ENCODE assay signal across 14 cellular contexts in genomic region chr10:20181408-20181807, GRCh38.
DNase-seq lines count a peak whose midpoint lies in the region; ATAC-seq, FAIRE-seq and TF ChIP-seq lines count a peak whose summit lies in the region.
"Had no signal": no experiment of that assay in that cellular context is flagged by ENCODE, and none has a peak within 500 bp of the region (broad histone marks: within the 10 kb centered on the region; RNA-seq: fewer than 3 reads in every experiment).

No MANE protein-coding gene starts in this region.

- H3K4me2 ChIP-seq in GM23338 (no peak overlapping the region), GM12878 (ENCODE audit: control insufficient read depth, insufficient read depth) (no peak overlapping the region), mesendoderm (ENCODE audit: low read length) (no peak overlapping the region)

- WGBS in GM12878 (ENCODE audit: insufficient coverage, insufficient replicate concordance, low lambda C conversion rate, missing lambda C conversion rate): 2% methylated on average over 4 of the region's 4 CpGs
- WGBS in mesendoderm (ENCODE audit: extremely low coverage, insufficient coverage, low lambda C conversion rate): no CpG with 5 or more reads among the region's 4 CpGs

- FAIRE-seq in GM12878 (lab: Jason Lieb, UNC): no peak
- FAIRE-seq: D721Med had no signal

- no peaks in the 10 kb centered on the region for H3K79me1 ChIP-seq in mesendoderm (ENCODE audit: low read length)

- H3K9ac ChIP-seq in GM12878 (ENCODE audit: control insufficient read depth, insufficient read depth, low read length): no peak overlapping the region
- H3K9ac ChIP-seq in mesendoderm (ENCODE audit: low read length): no peak overlapping the region

- H3K27ac ChIP-seq in GM23338 (ENCODE audit: low read depth) (no peak overlapping the region), GM12878 (ENCODE audit: control insufficient read depth, insufficient read depth) (no peak overlapping the region), mesendoderm (ENCODE audit: low read depth, low read length) (no peak overlapping the region)
- H3K27ac ChIP-seq: C4-2B had no signal

- H3K4me1 ChIP-seq in GM23338 (ENCODE audit: insufficient read depth) (peaks cover 14% of the 10 kb centered on the region), GM12878 (ENCODE audit: control insufficient read depth, insufficient read depth, low read length) (no peaks in the 10 kb centered on the region), mesendoderm (ENCODE audit: control insufficient read depth, low read depth, low read length) (no peaks in the 10 kb centered on the region)

- H2BK120ac ChIP-seq in mesendoderm (ENCODE audit: low read depth, low read length): no peak overlapping the region

- H3K18ac ChIP-seq in mesendoderm (ENCODE audit: low read length): no peak overlapping the region

- no peak overlapping the region for H3K4me3 Mint-ChIP-seq in GM23338

- no peak overlapping the region for H4K8ac ChIP-seq in mesendoderm (ENCODE audit: low read depth, low read length)

- no peak overlapping the region for H3K27ac Mint-ChIP-seq in GM23338

- H3K23ac ChIP-seq in mesendoderm (ENCODE audit: low read length): no peak overlapping the region

- no peaks in the 10 kb centered on the region for H3K27me3 ChIP-seq in GM23338 (ENCODE audit: insufficient read depth)
- H3K27me3 ChIP-seq in GM12878 (replicated peaks in 1 of 2; ENCODE audit: control insufficient read depth in 2 of 2, insufficient read depth in 2 of 2, low read length in 1 of 2): no peaks in the 10 kb centered on the region
- no peaks in the 10 kb centered on the region for H3K27me3 ChIP-seq in mesendoderm (ENCODE audit: insufficient read depth, low read length, poor library complexity)

- no peak for TF ChIP-seq POLR2A in GM12878 (IDR thresholded peaks at IDR 0.05; ENCODE audit: low read depth, low read length)

- H3K4ac ChIP-seq in mesendoderm (ENCODE audit: low read depth, low read length): no peak overlapping the region

- SMC1A ChIA-PET in GM12878 (lab: Charles Lee; ENCODE audit: uncharacterized antibody, unreplicated experiment): interaction anchor here (1.0 to 1.5 kb wide), 3 partner anchors 9 to 24 kb away, joined by 3 read pairs; no protein-coding TSS in a partner anchor

- H2BK15ac ChIP-seq in mesendoderm (replicated peaks; ENCODE audit: low read depth): no peak overlapping the region

- H3F3A ChIP-seq in GM23338 (replicated peaks; ENCODE audit: low read depth): no peaks in the 10 kb centered on the region

- no peaks in the 10 kb centered on the region for H3K9me2 ChIP-seq in GM23338 (ENCODE audit: insufficient read depth)

- H3K4me3 ChIP-seq in GM23338 (no peak overlapping the region), GM12878 (no peak overlapping the region), mesendoderm (ENCODE audit: low read length) (no peak overlapping the region)

- H3K79me2 ChIP-seq in GM23338 (replicated peaks; ENCODE audit: insufficient read depth) (no peaks in the 10 kb centered on the region), GM12878 (ENCODE audit: control insufficient read depth, insufficient read depth, low read length) (no peaks in the 10 kb centered on the region), mesendoderm (ENCODE audit: control insufficient read depth, insufficient read depth, low read length) (no peaks in the 10 kb centered on the region)

- H3K36me3 Mint-ChIP-seq in GM23338 (ENCODE audit: low read depth): peaks cover 8% of the 10 kb centered on the region; the same call in 2 of the 3 replicates

- CTCF ChIA-PET in GM12878 (lab: Yijun Ruan, JAX): interaction anchor here (0.8 to 1.2 kb wide), 2 partner anchors 11 to 19 kb away, joined by 3 to 4 read pairs; no protein-coding TSS in a partner anchor

- H4K20me1 ChIP-seq in GM23338 (replicated peaks; ENCODE audit: insufficient read depth): no peaks in the 10 kb centered on the region
- no peaks in the 10 kb centered on the region for H4K20me1 ChIP-seq in GM12878 (ENCODE audit: control insufficient read depth, insufficient read depth)

- intact Hi-C loops in GM12878 (cut with micrococcal nuclease; ENCODE audit: unreplicated experiment): no loop called here

- no peak for TF ChIP-seq RAD21 in GM12878 (IDR thresholded peaks at IDR 0.05; ENCODE audit: insufficient read depth, low read depth, low read length)

- H3K9me3 ChIP-seq in GM12878 (replicated peaks; ENCODE audit: control insufficient read depth, insufficient read depth, low read length): no peaks in the 10 kb centered on the region; the same call in 2 of the 3 replicates

- no peak overlapping the region for H2AK5ac ChIP-seq in mesendoderm (ENCODE audit: low read length)

- POLR2A ChIA-PET in GM12878 (lab: Charles Lee): no interaction called here

- ATAC-seq in GM23338 (no peak; the same call in 2 of the 3 replicates), GM12878 (peak; percentile 74)
- ATAC-seq: PC-3 had no signal

- H3K56ac ChIP-seq in mesendoderm (ENCODE audit: low read length): no peak overlapping the region

- no peak overlapping the region for H2AFZ ChIP-seq in GM23338
- H2AFZ ChIP-seq in GM12878 (ENCODE audit: control insufficient read depth, low read depth, low read length): no peak overlapping the region

- 0 out of 3 replicates have a peak, but pooled peaks cover under 1% of the 10 kb centered on the region for H3K9me3 Mint-ChIP-seq in GM23338

- in situ Hi-C loops in GM12878 (cut with MboI): no loop called here

- H4K5ac ChIP-seq in mesendoderm (ENCODE audit: low read length): no peak overlapping the region

- TF ChIP-seq EP300 in GM12878 (IDR thresholded peaks at IDR 0.05; ENCODE audit: borderline replicate concordance in 1 of 2, control insufficient read depth in 1 of 2, low read depth in 2 of 2, low read length in 2 of 2): no peak

- peaks cover 47% of the 10 kb centered on the region for H3K4me1 Mint-ChIP-seq in GM23338

- DNase-seq in GM23338 (ENCODE audit: low spot score) (peak; percentile 14), GM12878 (ENCODE audit: low read depth, low spot score) (no peak), mesendoderm (peak; percentile 34), superior temporal gyrus (ENCODE audit: extremely low spot score) (peak; percentile 48), cerebellar cortex (ENCODE audit: low spot score) (no peak), mucosa of gallbladder (ENCODE audit: low spot score) (no peak)
- DNase-seq in activated naive CD4-positive, alpha-beta T cell treated with Interleukin-2 at 50 U/mL for 16 hours: no peak
- DNase-seq: HCEC 1CT, NCI-H1694 treated with DMSO at 0.1 percent for 48 hours, NCI-H510A, NCI-H82, PC-3 had no signal

- RAD21 ChIA-PET in GM12878 (lab: Charles Lee; ENCODE audit: unreplicated experiment): no interaction called here

- H2BK5ac ChIP-seq in mesendoderm (ENCODE audit: low read length): no peak overlapping the region

- TF ChIP-seq CTCF in GM23338 (conservative IDR thresholded peaks at IDR 0.05; ENCODE audit: low read depth in 2 of 2): no peak
- no peak for TF ChIP-seq CTCF in GM12878 (IDR thresholded peaks at IDR 0.05 in 2 of 3, conservative IDR thresholded peaks at IDR 0.05 in 1 of 3; ENCODE audit: control insufficient read depth in 2 of 3, extremely low read depth in 1 of 3, insufficient read depth in 1 of 3, low read depth in 3 of 3, low read length in 3 of 3)

- H3K36me3 ChIP-seq in GM23338 (ENCODE audit: insufficient read depth) (0 out of 2 replicates have a peak, but pooled peaks cover 3% of the 10 kb centered on the region), GM12878 (ENCODE audit: control insufficient read depth in 2 of 2, insufficient read depth in 2 of 2, low read length in 1 of 2) (no peaks in the 10 kb centered on the region), mesendoderm (ENCODE audit: control insufficient read depth, insufficient read depth, low read length) (no peaks in the 10 kb centered on the region)

- H3K27me3 Mint-ChIP-seq in GM23338 (ENCODE audit: insufficient read depth, low read depth, poor library complexity): no peaks in the 10 kb centered on the region

- no TSS peak for BruUV-seq in GM12878 (replicated peaks; lab: Mats Ljungman, UMichigan)

TF ChIP-seq in GM23338, 12 proteins besides CTCF, POLR2A, EP300 and RAD21 (continues in another document):
- TF ChIP-seq ZNF331 (CRISPR knock-in tag; IDR thresholded peaks at IDR 0.05; ENCODE audit: low read depth) (no peak), EZH2 (IDR thresholded peaks at IDR 0.05; ENCODE audit: low read depth, unreplicated experiment) (no peak), CREB1 (CRISPR knock-in tag; IDR thresholded peaks at IDR 0.05; ENCODE audit: low read depth) (no peak), EZH2phosphoT487 (IDR thresholded peaks at IDR 0.05; ENCODE audit: unreplicated experiment) (no peak), NANOG (IDR thresholded peaks at IDR 0.05; ENCODE audit: borderline replicate concordance) (no peak), ETS1 (IDR thresholded peaks at IDR 0.05) (no peak), ZNF114 (CRISPR knock-in tag; IDR thresholded peaks at IDR 0.05) (no peak)

TF ChIP-seq in GM12878, 131 proteins besides CTCF, POLR2A, EP300 and RAD21 (continues in another document):
- no peak for TF ChIP-seq MTA3 (IDR thresholded peaks at IDR 0.05; ENCODE audit: borderline replicate concordance, low read length)
- TF ChIP-seq MXI1 (IDR thresholded peaks at IDR 0.05; ENCODE audit: low read depth, low read length): no peak
- TF ChIP-seq ZNF622 (IDR thresholded peaks at IDR 0.05): no peak
- no peak for TF ChIP-seq REST (IDR thresholded peaks at IDR 0.05; ENCODE audit: low read depth, low read length)

Comparison
In these comparisons a context has a peak if more than half of its experiments do, and no peak if none do; other contexts are left out.
1. DNase-seq: peak in GM23338 (single experiment), mesendoderm (single experiment) and superior temporal gyrus (single experiment); none in GM12878 (single experiment), activated naive CD4-positive, alpha-beta T cell treated with Interleukin-2 at 50 U/mL for 16 hours (single experiment), cerebellar cortex (single experiment) and mucosa of gallbladder (single experiment).